Comparison of ENCODE assay signal across 32 cellular contexts in the genomic region with DNA sequence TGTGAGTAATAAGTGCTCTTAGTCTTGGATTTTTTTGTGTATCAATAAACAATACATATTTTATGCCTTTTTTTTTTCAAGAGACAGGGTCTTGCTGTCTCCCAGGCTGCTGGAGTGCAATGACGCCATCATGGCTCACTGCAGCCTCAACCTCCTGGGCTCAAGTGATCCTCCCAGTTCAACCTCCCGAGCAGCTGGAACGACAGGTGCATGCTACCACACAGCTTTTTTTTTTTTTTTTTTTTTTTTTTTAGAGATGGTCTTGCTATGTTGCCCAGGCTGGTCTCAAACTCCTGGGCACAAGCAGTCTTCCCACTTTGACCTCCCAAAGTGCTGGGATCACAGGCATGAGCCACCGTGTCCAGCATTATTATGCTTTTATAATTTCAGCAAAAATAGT. TPM values are rescaled to one million over a fixed set of nuclear protein-coding genes. Genes with fewer than 3 reads are reported as not detected.
"Had no signal": no experiment of that assay in that cellular context is flagged by ENCODE, and none has a peak within 500 bp of the region (broad histone marks: within the 10 kb centered on the region; RNA-seq: fewer than 3 reads in every experiment).

No MANE protein-coding gene starts in this region.

- H3K36me3 ChIP-seq: adrenal gland, breast epithelium had no signal

- FAIRE-seq: astrocyte, TTC549 had no signal

- H3K4me3 ChIP-seq: adrenal gland, body of pancreas, breast epithelium had no signal

- H3K27me3 ChIP-seq: adrenal gland, body of pancreas, breast epithelium had no signal

- H3K27ac ChIP-seq: adrenal gland, breast epithelium had no signal

- ATAC-seq: activated CD8-positive, alpha-beta T cell treated with anti-CD3 and anti-CD28 coated beads, Interleukin-2, amount 10 ng/mL, durations not matched to agents 7 days and 5 days; body of pancreas had no signal

- DNase-seq: activated CD4-positive, alpha-beta T cell treated with anti-CD3 and anti-CD28 coated beads, Interleukin-2, amount 10 ng/mL, durations not matched to agents 7 days and 5 days; activated CD4-positive, alpha-beta T cell treated with anti-CD3 and anti-CD28 coated beads, Interleukin-2, amount 50 U/mL, for 48 hours; activated CD8-positive, alpha-beta T cell treated with anti-CD3 and anti-CD28 coated beads, Interleukin-2, amount 10 ng/mL, durations not matched to agents 7 days and 5 days; activated gamma-delta T cell; activated naive CD4-positive, alpha-beta T cell treated with Interleukin-2 at 50 U/mL for 16 hours; activated T-cell treated with anti-CD3 and anti-CD28 coated beads, Interleukin-2, amount 50 U/mL, for 24 hours; adrenal gland; body of pancreas; caudate nucleus; cerebellar nuclear complex; Karpas-422; KBM-7; MM.1S; MV-4-11; NCI-H1092; NCI-H1417 treated with DMSO at 0.1 percent for 48 hours; NCI-H187 treated with DMSO at 0.1 percent for 48 hours; NCI-H2107; NCI-H226; NCI-H446 treated with DMSO at 0.1 percent for 48 hours; NCI-H526; NCI-H748 treated with DMSO at 0.1 percent for 48 hours; NK-92 treated with Interleukin-12 subunit alpha and Interleukin-12 subunit beta, amount 100 ng/mL, for 24 hours; Right ventricle myocardium superior; SW 1271; T-helper 1 cell; T-helper 2 cell; T-helper 9 cell had no signal

- H3K9me3 ChIP-seq: adrenal gland, body of pancreas, breast epithelium had no signal

RNA-seq across cellular contexts. Expression of gene CHAD, which starts 29.7 kb away (rescaled TPM):
- total RNA-seq: activated CD4-positive, alpha-beta T cell treated with anti-CD3 and anti-CD28 coated beads, Interleukin-2, amount 10 ng/mL, durations not matched to agents 7 days and 5 days; activated CD8-positive, alpha-beta T cell treated with anti-CD3 and anti-CD28 coated beads, Interleukin-2, amount 10 ng/mL, durations not matched to agents 7 days and 5 days; activated T-helper 2 cell treated with anti-CD3 and anti-CD28 coated beads, Interferon-gamma antibody, Interleukin-2, Interleukin-4, amounts not matched to agents 10 μg/mL and 5 μg/mL and 100 μg/mL, durations not matched to agents 14 hours and 24 hours and 36 hours; astrocyte had no signal
